ENCODE assay signal across 8 cellular contexts in genomic region chr13:23378009-23378632, GRCh38. TPM values are rescaled to one million over a fixed set of nuclear protein-coding genes. Genes with fewer than 3 reads are reported as not detected.
DNase-seq lines count a peak whose midpoint lies in the region; ATAC-seq and TF ChIP-seq lines count a peak whose summit lies in the region.

No MANE protein-coding gene starts in this region.

- DNase-seq in CD1c-positive myeloid dendritic cell (ENCODE audit: extremely low spot score) (peak; percentile 85), OCI-M1 (lab: John Stamatoyannopoulos, UW) (peak; percentile 13), iPS-NIHi11 (ENCODE audit: low spot score) (peak; percentile 18), spleen (no peak), NCI-H1092 (lab: John Stamatoyannopoulos, UW) (no peak)
- peak; percentile 63 for DNase-seq in activated naive CD4-positive, alpha-beta T cell treated with anti-CD3 and anti-CD28 coated beads, Interleukin-2, amount 50 U/mL, for 16 hours
- DNase-seq in stimulated activated CD8-positive, alpha-beta memory T cell treated with anti-CD3 and anti-CD28 coated beads, Interleukin-12 subunit alpha, Interleukin-12 subunit beta, amount 100 ng/mL, for 4 hours (ENCODE audit: low read depth): peak; percentile 24

- H3K4me1 ChIP-seq in spleen: peaks cover 14 to 70% (median 57%) of the 10 kb centered on the region in 6 donors

- no peak for TF ChIP-seq CTCF in spleen (IDR thresholded peaks at IDR 0.05 in 8 of 11, conservative IDR thresholded peaks at IDR 0.05 in 3 of 11)

- H3K27ac ChIP-seq in spleen: peak overlapping the region in 2 of 8 donors; percentile 5 to 37

- H3K4me3 ChIP-seq in spleen: no peak overlapping the region

- no peaks in the 10 kb centered on the region for H3K36me3 ChIP-seq in spleen

- H3K27me3 ChIP-seq in spleen (replicated peaks in 1 of 7): no peaks in the 10 kb centered on the region

- intact Hi-C loops in spleen (cut with DNase I; ENCODE audit: low total_unique reads): no loop called here

- H3K9me3 ChIP-seq in spleen: no peaks in the 10 kb centered on the region

- no peak for TF ChIP-seq POLR2A in spleen (IDR thresholded peaks at IDR 0.05)

- WGBS in spleen, 5 donors: 30 to 41% (median 38%) methylated on average over 11 of the region's 11 CpGs

- ATAC-seq in GM21825 (IDR thresholded peaks at IDR 0.05; ENCODE audit: unreplicated experiment): peak; percentile 27

RNA-seq across cellular contexts. Expression of gene SACS, which starts 55.4 kb away (rescaled TPM):
- total RNA-seq in spleen: 10 to 100 TPM; 18.6 to 34.4 (median 26.9) TPM
- polyA plus RNA-seq in spleen: 1 to 10 TPM; 4.6 to 6.6 (median 6.4) TPM

Comparison
In these comparisons a context has a peak if more than half of its experiments do, and no peak if none do; other contexts are left out.
1. DNase-seq: peak in CD1c-positive myeloid dendritic cell (single experiment), OCI-M1 (single experiment), activated naive CD4-positive, alpha-beta T cell treated with anti-CD3 and anti-CD28 coated beads, Interleukin-2, amount 50 U/mL, for 16 hours (single experiment), iPS-NIHi11 (single experiment) and stimulated activated CD8-positive, alpha-beta memory T cell treated with anti-CD3 and anti-CD28 coated beads, Interleukin-12 subunit alpha, Interleukin-12 subunit beta, amount 100 ng/mL, for 4 hours (single experiment); none in spleen (single experiment) and NCI-H1092 (single experiment).